13 cellular contexts compared by ENCODE assay signal in genomic region chr10:102599565-102600327, GRCh38. TPM values are rescaled to one million over a fixed set of nuclear protein-coding genes. Genes with fewer than 3 reads are reported as not detected.
DNase-seq lines count a peak whose midpoint lies in the region; ATAC-seq and TF ChIP-seq lines count a peak whose summit lies in the region.
"Had no signal": no experiment of that assay in that cellular context is flagged by ENCODE, and none has a peak within 500 bp of the region (broad histone marks: within the 10 kb centered on the region; RNA-seq: fewer than 3 reads in every experiment).

No MANE protein-coding gene starts in this region.

- no peak overlapping the region for H3K4me3 Mint-ChIP-seq in chondrocyte (ENCODE audit: unreplicated experiment)
- H3K4me3 Mint-ChIP-seq: central memory CD8-positive, alpha-beta T cell had no signal

- no peaks in the 10 kb centered on the region for H3K27me3 Mint-ChIP-seq in chondrocyte (ENCODE audit: low read depth)
- H3K27me3 Mint-ChIP-seq: central memory CD8-positive, alpha-beta T cell had no signal

- peaks cover 25% of the 10 kb centered on the region for H3K4me1 Mint-ChIP-seq in chondrocyte (ENCODE audit: low read depth)
- H3K4me1 Mint-ChIP-seq: central memory CD8-positive, alpha-beta T cell had no signal

- TF ChIP-seq CTCF in chondrocyte (IDR thresholded peaks at IDR 0.05) (no peak), coronary artery (IDR thresholded peaks at IDR 0.05) (no peak)

- peak overlapping the region in 1 of 5 donors; percentile 16 for H3K4me3 ChIP-seq in subcutaneous abdominal adipose tissue (ENCODE audit: low read depth in 1 of 5, low read length in 5 of 5)
- no peak overlapping the region for H3K4me3 ChIP-seq in coronary artery
- H3K4me3 ChIP-seq: testis had no signal

- no peaks in the 10 kb centered on the region for H3K9me3 Mint-ChIP-seq in chondrocyte (ENCODE audit: low read depth)
- H3K9me3 Mint-ChIP-seq: central memory CD8-positive, alpha-beta T cell had no signal

- H3K4me1 ChIP-seq in subcutaneous abdominal adipose tissue (ENCODE audit: control insufficient read depth in 5 of 5, insufficient read depth in 5 of 5, low read length in 5 of 5), result peaks cover 36 to 92% (median 91%) of the 10 kb centered on the region in 5 donors

- H3K36me3 ChIP-seq in subcutaneous abdominal adipose tissue (ENCODE audit: control insufficient read depth in 5 of 5, insufficient read depth in 5 of 5, low read length in 5 of 5), result peaks cover 0 to 44% (median 9%) of the 10 kb centered on the region in 5 donors

- H3K9ac ChIP-seq in subcutaneous abdominal adipose tissue (ENCODE audit: low read length in 5 of 5), result peak overlapping the region; percentile 23 to 90 (median 40)

- H3K27me3 ChIP-seq in subcutaneous abdominal adipose tissue (ENCODE audit: control insufficient read depth in 5 of 5, insufficient read depth in 4 of 5, low read length in 5 of 5), result peaks cover 0 to 3% (median 0%) of the 10 kb centered on the region in 5 donors
- H3K27me3 ChIP-seq: testis had no signal

- no peaks in the 10 kb centered on the region for H3K9me3 ChIP-seq in subcutaneous abdominal adipose tissue (ENCODE audit: control insufficient read depth in 5 of 5, low read length in 5 of 5)
- H3K9me3 ChIP-seq: testis had no signal

- H3K27ac ChIP-seq in subcutaneous abdominal adipose tissue (ENCODE audit: low read depth, low read length) (peak overlapping the region; percentile 98), coronary artery (peak overlapping the region in 1 of 2 donors; percentile 80)

- peak; percentile 5 for ATAC-seq in left lobe of liver
- ATAC-seq in HG03439 (IDR thresholded peaks at IDR 0.05; ENCODE audit: unreplicated experiment), result no peak

- H3K36me3 Mint-ChIP-seq in chondrocyte (ENCODE audit: low read depth), result peaks cover 8% of the 10 kb centered on the region

- no peak overlapping the region for H3K27ac Mint-ChIP-seq in chondrocyte (ENCODE audit: unreplicated experiment)

- DNase-seq in HuH-7 (ENCODE audit: low spot score), result peak; percentile 63
- DNase-seq in chondrocyte (ENCODE audit: low spot score), result peak; percentile 60
- DNase-seq in left lobe of liver (ENCODE audit: low spot score), result peak; percentile 53
- DNase-seq in NCI-H1417 (lab: John Stamatoyannopoulos, UW), result no peak
- no peak for DNase-seq in coronary artery (ENCODE audit: low spot score)
- no peak for DNase-seq in NCI-H1930 (lab: John Stamatoyannopoulos, UW)
- DNase-seq: Calu3; stimulated activated CD4-positive, alpha-beta T cell treated with anti-CD3 and anti-CD28 coated beads, Interleukin-1b, Interleukin-23, amount 100 ng/mL, for 48 hours; T-helper 1 cell; testis had no signal

RNA-seq across cellular contexts. Expression of gene TRIM8, which starts 44.5 kb away (rescaled TPM):
- total RNA-seq in chondrocyte (40.3 to 74.4 TPM (median 66.8 TPM) in 3 replicates), left lobe of liver (39.1 TPM)

Comparison
In these comparisons a context has a peak if more than half of its experiments do, and no peak if none do; other contexts are left out.
1. DNase-seq: peak in HuH-7 (single experiment), chondrocyte (single experiment) and left lobe of liver (single experiment); none in NCI-H1417 (0 of 3), coronary artery (single experiment) and NCI-H1930 (0 of 2).